Comparison of ENCODE assay signal across 8 cellular contexts in genomic region chr20:46512943-46513844, GRCh38. TPM values are rescaled to one million over a fixed set of nuclear protein-coding genes. Genes with fewer than 3 reads are reported as not detected.
DNase-seq lines count a peak whose midpoint lies in the region; ATAC-seq and TF ChIP-seq lines count a peak whose summit lies in the region.

TSS of gene ZNF334 (minus strand) at chr20:46513559. CDS start at chr20:46512102, 1,457 bp downstream.

- peak within 1 kb of the TSS; percentile 87 for H4K91ac ChIP-seq in trophoblast cell (ENCODE audit: low read depth, low read length)

- H3K23ac ChIP-seq in trophoblast cell (ENCODE audit: low read length) = no peak within 1 kb of the TSS

- WGBS in right cardiac atrium = 3% methylated on average over 49 of the region's 49 CpGs
- no CpG with 5 or more reads among the region's 49 CpGs for WGBS in trophoblast cell (ENCODE audit: extremely low coverage, insufficient coverage, insufficient read length)

- DNase-seq in CD14-positive monocyte (ENCODE audit: low spot score) (no peak), NCI-H446 (lab: John Stamatoyannopoulos, UW) (peak; percentile 22 to 61), right cardiac atrium (peak; percentile 76 to 93 (median 86)), trophoblast cell (peak; percentile 16 to 40)
- DNase-seq in activated naive CD8-positive, alpha-beta T cell treated with anti-CD3 and anti-CD28 coated beads for 36 hours = peak; percentile 72

- peak within 1 kb of the TSS; percentile 15 for H2BK5ac ChIP-seq in trophoblast cell (ENCODE audit: low read depth, low read length, poor library complexity)

- peaks cover 4% of the 10 kb centered on the region for H3K79me2 ChIP-seq in trophoblast cell (ENCODE audit: control insufficient read depth, insufficient read depth, low read length, poor library complexity)

- peaks cover 6 to 17% (median 6%) of the 10 kb centered on the region in 3 donors for H3K27me3 Mint-ChIP-seq in CD14-positive monocyte (ENCODE audit: low read depth in 3 of 3)
- H3K27me3 Mint-ChIP-seq in activated naive CD8-positive, alpha-beta T cell treated with anti-CD3 and anti-CD28 coated beads for 36 hours = peaks cover 41% of the 10 kb centered on the region

- ATAC-seq in GM21576 (IDR thresholded peaks at IDR 0.05; ENCODE audit: unreplicated experiment) = peak; percentile 53
- peak; percentile 96 to 98 for ATAC-seq in right cardiac atrium
- no peak for ATAC-seq in HG03571 (IDR thresholded peaks at IDR 0.05; ENCODE audit: unreplicated experiment)
- no peak for ATAC-seq in HG03520 (IDR thresholded peaks at IDR 0.05; ENCODE audit: unreplicated experiment)

- H3K27ac Mint-ChIP-seq in CD14-positive monocyte = no peak within 1 kb of the TSS
- H3K27ac Mint-ChIP-seq in activated naive CD8-positive, alpha-beta T cell treated with anti-CD3 and anti-CD28 coated beads for 36 hours = peak within 1 kb of the TSS; percentile 81

- peak within 1 kb of the TSS; percentile 87 for H3K9ac ChIP-seq in trophoblast cell (ENCODE audit: low read length)

- no peak for TF ChIP-seq CTCF in CD14-positive monocyte (IDR thresholded peaks at IDR 0.05)

- H3K27me3 ChIP-seq in right cardiac atrium (ENCODE audit: control insufficient read depth, insufficient read depth) = peaks cover 2% of the 10 kb centered on the region
- no peaks in the 10 kb centered on the region for H3K27me3 ChIP-seq in trophoblast cell (ENCODE audit: insufficient read depth, low read length)

- H3K18ac ChIP-seq in trophoblast cell (ENCODE audit: low read length) = peak within 1 kb of the TSS; percentile 95

- H3K36me3 ChIP-seq in trophoblast cell (ENCODE audit: control insufficient read depth in 1 of 2, insufficient read depth in 2 of 2, low read length in 2 of 2) = peaks cover 1 to 5% of the 10 kb centered on the region in 2 experiments

- H3K9me3 ChIP-seq in right cardiac atrium (ENCODE audit: control insufficient read depth, low read length) (no peaks in the 10 kb centered on the region), trophoblast cell (ENCODE audit: insufficient read depth, low read depth, low read length) (no peaks in the 10 kb centered on the region)

- H3K9me3 Mint-ChIP-seq in CD14-positive monocyte = no peaks in the 10 kb centered on the region
- peaks cover 10% of the 10 kb centered on the region for H3K9me3 Mint-ChIP-seq in activated naive CD8-positive, alpha-beta T cell treated with anti-CD3 and anti-CD28 coated beads for 36 hours

- peak within 1 kb of the TSS; percentile 82 for H3K4me2 ChIP-seq in trophoblast cell (ENCODE audit: low read length)

- H3K27ac ChIP-seq in right cardiac atrium (ENCODE audit: low read length) (no peak within 1 kb of the TSS), trophoblast cell (ENCODE audit: low read depth, low read length) (peak within 1 kb of the TSS; percentile 2)

- intact Hi-C loops in CD14-positive monocyte (cut with micrococcal nuclease) = no loop called here
- intact Hi-C loops in right cardiac atrium (cut with DNase I) = no loop called here

- H3K36me3 Mint-ChIP-seq in CD14-positive monocyte = no peaks in the 10 kb centered on the region
- peaks cover 30% of the 10 kb centered on the region for H3K36me3 Mint-ChIP-seq in activated naive CD8-positive, alpha-beta T cell treated with anti-CD3 and anti-CD28 coated beads for 36 hours

- no peak within 1 kb of the TSS for H2BK12ac ChIP-seq in trophoblast cell (ENCODE audit: low read length)

- peaks cover 14% of the 10 kb centered on the region for H3K4me1 Mint-ChIP-seq in CD14-positive monocyte
- peaks cover 28% of the 10 kb centered on the region for H3K4me1 Mint-ChIP-seq in activated naive CD8-positive, alpha-beta T cell treated with anti-CD3 and anti-CD28 coated beads for 36 hours

- H2AK5ac ChIP-seq in trophoblast cell (ENCODE audit: low read length) = no peak within 1 kb of the TSS

- H3K14ac ChIP-seq in trophoblast cell (ENCODE audit: low read length) = peak within 1 kb of the TSS; percentile 85

- peak within 1 kb of the TSS; percentile 39 for H2AFZ ChIP-seq in trophoblast cell (ENCODE audit: insufficient read depth, low read length, poor library complexity)

- peak within 1 kb of the TSS; percentile 79 to 93 for H3K4me3 Mint-ChIP-seq in CD14-positive monocyte
- peak within 1 kb of the TSS; percentile 85 for H3K4me3 Mint-ChIP-seq in activated naive CD8-positive, alpha-beta T cell treated with anti-CD3 and anti-CD28 coated beads for 36 hours

- peak within 1 kb of the TSS; percentile 24 for H2BK120ac ChIP-seq in trophoblast cell (ENCODE audit: insufficient read depth, low read length, poor library complexity)

- peak within 1 kb of the TSS; percentile 74 for H3K4ac ChIP-seq in trophoblast cell (ENCODE audit: low read depth, low read length)

- H3K4me3 ChIP-seq in right cardiac atrium (ENCODE audit: low read length) = peak within 1 kb of the TSS; percentile 65
- peak within 1 kb of the TSS; percentile 77 for H3K4me3 ChIP-seq in trophoblast cell (ENCODE audit: low read depth, low read length)

- H3K4me1 ChIP-seq in right cardiac atrium (ENCODE audit: control insufficient read depth, insufficient read depth, low read length) (no peaks in the 10 kb centered on the region), trophoblast cell (ENCODE audit: control insufficient read depth in 1 of 2, insufficient read depth in 2 of 2, low read length in 2 of 2) (no peaks in the 10 kb centered on the region)

- H4K8ac ChIP-seq in trophoblast cell (ENCODE audit: low read depth, low read length) = peak within 1 kb of the TSS; percentile 90

- H3K79me1 ChIP-seq in trophoblast cell (ENCODE audit: low read length) = peaks cover 4% of the 10 kb centered on the region

- peak within 1 kb of the TSS; percentile 92 for H4K12ac ChIP-seq in trophoblast cell (ENCODE audit: low read depth, low read length)

RNA-seq across cellular contexts. Expression of gene ZNF334, which starts in this region (rescaled TPM):
- not detected for polyA plus RNA-seq in CD14-positive monocyte
- 1 to 10 TPM; 5.1 to 5.8 TPM for total RNA-seq in activated naive CD8-positive, alpha-beta T cell treated with anti-CD3 and anti-CD28 coated beads for 36 hours
- total RNA-seq in right cardiac atrium = 1 to 10 TPM; 1.1 to 3.2 (median 1.6) TPM
- 1.1 TPM for polyA plus RNA-seq in right cardiac atrium
- 6.2 and 7.1 TPM in 2 replicates for polyA plus RNA-seq in trophoblast cell (2013)

Comparison
In these comparisons a context has a peak if more than half of its experiments do, and no peak if none do; other contexts are left out.
1. ATAC-seq: peak in GM21576 (single experiment) and right cardiac atrium (2 of 2); none in HG03571 (single experiment) and HG03520 (single experiment).